In genomic region chr14:71248204-71248603, GRCh38 we compare ENCODE assay signal across 31 cellular contexts.
DNase-seq lines count a peak whose midpoint lies in the region; ATAC-seq and TF ChIP-seq lines count a peak whose summit lies in the region.
"Had no signal": no experiment of that assay in that cellular context is flagged by ENCODE, and none has a peak within 500 bp of the region (broad histone marks: within the 10 kb centered on the region; RNA-seq: fewer than 3 reads in every experiment).

No MANE protein-coding gene starts in this region.

- H3K27me3 Mint-ChIP-seq in Caco-2 (ENCODE audit: insufficient read depth, unreplicated experiment) (no peaks in the 10 kb centered on the region), progenitor cell of endocrine pancreas (no peaks in the 10 kb centered on the region)
- H3K27me3 Mint-ChIP-seq: activated T-helper 17 cell treated with anti-CD3 and anti-CD28 coated beads, Interleukin-2, amount 50 U/mL, for 72 hours; CD4-positive, alpha-beta memory T cell had no signal

- H3K36me3 ChIP-seq in Caco-2 (ENCODE audit: control insufficient read depth, insufficient read depth, low read length): no peaks in the 10 kb centered on the region
- no peaks in the 10 kb centered on the region for H3K36me3 ChIP-seq in sigmoid colon
- no peaks in the 10 kb centered on the region for H3K36me3 ChIP-seq in uterus
- H3K36me3 ChIP-seq: ascending aorta, gastroesophageal sphincter, left lung, ovary had no signal

- H3K27ac Mint-ChIP-seq in Caco-2 (ENCODE audit: unreplicated experiment) (peak overlapping the region; percentile 61), progenitor cell of endocrine pancreas (peak overlapping the region; percentile 45)
- H3K27ac Mint-ChIP-seq: activated naive CD4-positive, alpha-beta T cell treated with anti-CD3 and anti-CD28 coated beads, Interleukin-2, amount 50 U/mL, for 72 hours; immature natural killer cell; natural killer cell had no signal

- H3K27me3 ChIP-seq in Caco-2 (replicated peaks; ENCODE audit: control insufficient read depth, insufficient read depth, low read length): no peaks in the 10 kb centered on the region
- H3K27me3 ChIP-seq in sigmoid colon: no peaks in the 10 kb centered on the region
- no peaks in the 10 kb centered on the region for H3K27me3 ChIP-seq in uterus
- H3K27me3 ChIP-seq: ascending aorta, gastroesophageal sphincter, left lung, ovary, testis had no signal

- 95% methylated on average over 3 of the region's 3 CpGs for WGBS in sigmoid colon, 2 donors

- intact Hi-C loops in Caco-2 (cut with micrococcal nuclease; ENCODE audit: unreplicated experiment): no loop called here
- intact Hi-C loops in sigmoid colon (cut with DNase I): no loop called here
- intact Hi-C loops in uterus (cut with DNase I; ENCODE audit: low total_unique reads): no loop called here

- H3K36me3 Mint-ChIP-seq in Caco-2 (ENCODE audit: insufficient read depth, unreplicated experiment): no peaks in the 10 kb centered on the region
- no peaks in the 10 kb centered on the region for H3K36me3 Mint-ChIP-seq in progenitor cell of endocrine pancreas (ENCODE audit: insufficient read depth)
- H3K36me3 Mint-ChIP-seq: natural killer cell had no signal

- DNase-seq in Caco-2: no peak
- DNase-seq in LoVo (ENCODE audit: low spot score): peak; percentile 59
- DNase-seq in epithelial cell of prostate (ENCODE audit: low read depth, low spot score): no peak
- DNase-seq in progenitor cell of endocrine pancreas (ENCODE audit: low spot score, unreplicated experiment): no peak
- DNase-seq in sigmoid colon: no peak
- DNase-seq in uterus: no peak
- DNase-seq: activated CD4-positive, alpha-beta T cell treated with anti-CD3 and anti-CD28 coated beads, Interleukin-2, amount 10 ng/mL, durations not matched to agents 7 days and 5 days; activated CD8-positive, alpha-beta memory T cell treated with anti-CD3 and anti-CD28 coated beads, Interleukin-2, amount 50 U/mL, for 48 hours; CD4-positive, alpha-beta memory T cell; DMS153; effector CD4-positive, alpha-beta T cell; hippocampal formation; immature natural killer cell; Karpas-422; left lung; midbrain; natural killer cell; NCI-H187 treated with DMSO at 0.1 percent for 48 hours; NCI-H2227 treated with DMSO at 0.1 percent for 48 hours; NCI-H69; ovary; right cardiac atrium; RPMI8226; stimulated activated naive CD4-positive, alpha-beta T cell treated with Interleukin-2 at 50 U/mL for 16 hours; T-helper 2 cell; testis had no signal

- TF ChIP-seq POLR2A in sigmoid colon (IDR thresholded peaks at IDR 0.05) (no peak), uterus (IDR thresholded peaks at IDR 0.05) (no peak)

- CTCF ChIA-PET in Caco-2 (lab: Charles Lee): no interaction called here

- peaks cover 9% of the 10 kb centered on the region for H3K4me1 Mint-ChIP-seq in Caco-2 (ENCODE audit: low read depth, unreplicated experiment)
- peaks cover 3% of the 10 kb centered on the region for H3K4me1 Mint-ChIP-seq in progenitor cell of endocrine pancreas (ENCODE audit: low read depth)

- H3K4me3 Mint-ChIP-seq in Caco-2 (ENCODE audit: unreplicated experiment) (no peak overlapping the region), progenitor cell of endocrine pancreas (ENCODE audit: low read depth) (no peak overlapping the region)
- H3K4me3 Mint-ChIP-seq: activated CD4-positive, alpha-beta T cell treated with anti-CD3 and anti-CD28 coated beads, Interleukin-2, amount 10 ng/mL, durations not matched to agents 7 days and 5 days; activated T-helper 17 cell treated with anti-CD3 and anti-CD28 coated beads, Interleukin-2, amount 50 U/mL, for 72 hours; natural killer cell had no signal

- H3K4me3 ChIP-seq in Caco-2 (ENCODE audit: low read depth, low read length): no peak overlapping the region
- no peak overlapping the region for H3K4me3 ChIP-seq in sigmoid colon
- H3K4me3 ChIP-seq in uterus: no peak overlapping the region
- H3K4me3 ChIP-seq: ascending aorta, gastroesophageal sphincter, left lung, ovary, testis had no signal

- H3K4me1 ChIP-seq in Caco-2: peaks cover 17% of the 10 kb centered on the region
- peaks cover 0 to 15% (median 5%) of the 10 kb centered on the region in 4 donors for H3K4me1 ChIP-seq in sigmoid colon
- H3K4me1 ChIP-seq in uterus: no peaks in the 10 kb centered on the region
- H3K4me1 ChIP-seq: gastroesophageal sphincter, left lung, testis had no signal

- no peak for ATAC-seq in GM21723 (IDR thresholded peaks at IDR 0.05; ENCODE audit: unreplicated experiment)
- ATAC-seq: activated naive CD4-positive, alpha-beta T cell treated with anti-CD3 and anti-CD28 coated beads, Interleukin-2, amount 50 U/mL, for 72 hours; activated T-helper 17 cell treated with anti-CD3 and anti-CD28 coated beads, Interleukin-2, amount 50 U/mL, for 72 hours; gastroesophageal sphincter; left lung; natural killer cell; right cardiac atrium had no signal

- TF ChIP-seq CTCF in Caco-2 (IDR thresholded peaks at IDR 0.05; ENCODE audit: insufficient read depth in 1 of 2, low read depth in 1 of 2, low read length in 1 of 2, severe bottlenecking in 1 of 2, unreplicated experiment in 1 of 2): no peak
- TF ChIP-seq CTCF in progenitor cell of endocrine pancreas (IDR thresholded peaks at IDR 0.05; ENCODE audit: unreplicated experiment): no peak
- TF ChIP-seq CTCF in sigmoid colon (IDR thresholded peaks at IDR 0.05): no peak
- TF ChIP-seq CTCF in uterus (IDR thresholded peaks at IDR 0.05): no peak

- peaks cover 21% of the 10 kb centered on the region for H3K9me3 Mint-ChIP-seq in Caco-2 (ENCODE audit: unreplicated experiment)
- peaks cover 8% of the 10 kb centered on the region for H3K9me3 Mint-ChIP-seq in progenitor cell of endocrine pancreas (ENCODE audit: low read depth)

- H3K27ac ChIP-seq in epithelial cell of prostate (peak overlapping the region; percentile 57), sigmoid colon (no peak overlapping the region), uterus (no peak overlapping the region)
- H3K27ac ChIP-seq: ascending aorta, gastroesophageal sphincter, left lung, ovary, testis had no signal

- POLR2A ChIA-PET in Caco-2 (lab: Charles Lee): no interaction called here

- TF ChIP-seq EP300 in sigmoid colon (IDR thresholded peaks at IDR 0.05): no peak

- H3K9me3 ChIP-seq in Caco-2 (peaks cover 12% of the 10 kb centered on the region; the same call in 1 of the 2 replicates), sigmoid colon (no peaks in the 10 kb centered on the region), uterus (no peaks in the 10 kb centered on the region)
- H3K9me3 ChIP-seq: gastroesophageal sphincter, left lung, ovary, testis had no signal

- no TSS peak for BruUV-seq in Caco-2 (replicated peaks; lab: Mats Ljungman, UMichigan)
